In the genomic region with DNA sequence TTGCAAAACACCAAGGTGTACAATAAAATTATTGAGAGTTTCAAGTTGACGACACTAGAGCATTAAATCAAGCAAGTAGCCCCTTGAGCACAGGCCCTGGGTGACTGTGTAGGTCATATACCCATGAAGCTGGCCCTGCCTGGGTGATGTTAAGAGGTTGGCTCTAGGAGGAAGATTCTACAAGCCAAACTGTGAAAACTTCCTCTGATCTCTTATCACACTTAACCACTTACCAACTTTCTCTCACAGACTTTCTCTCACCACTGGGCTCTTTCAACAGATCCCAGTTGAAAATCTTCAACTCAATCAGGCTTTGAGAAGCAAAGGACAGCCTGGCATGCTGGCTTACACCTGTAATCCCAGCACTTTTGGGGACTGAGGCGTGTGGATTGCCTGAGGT, we compare ENCODE assay signal across 23 cellular contexts.
"Had no signal": no experiment of that assay in that cellular context is flagged by ENCODE, and none has a peak within 500 bp of the region (broad histone marks: within the 10 kb centered on the region; RNA-seq: fewer than 3 reads in every experiment).

No MANE protein-coding gene starts in this region.

- H3K4me3 Mint-ChIP-seq: activated naive CD4-positive, alpha-beta T cell treated with anti-CD3 and anti-CD28 coated beads, Interleukin-2, amount 10 ng/mL, durations not matched to agents 7 days and 5 days; activated T-cell treated with anti-CD3 and anti-CD28 coated beads, Interleukin-2, amount 50 U/mL, for 72 hours; dendritic cell treated with granulocyte-macrophage colony-stimulating factor and Interleukin-4, amounts not matched to agents 40 ng/mL and 50 ng/mL, for 4 days; mesothelial cell of epicardium; natural killer cell treated with Interleukin-12 subunit alpha and Interleukin-12 subunit beta and Interleukin-15 and Interleukin-18, amount 100 ng/mL, for 72 hours; WTC11 had no signal

- H3K9me3 Mint-ChIP-seq: activated naive CD4-positive, alpha-beta T cell treated with anti-CD3 and anti-CD28 coated beads, Interleukin-2, amount 10 ng/mL, durations not matched to agents 7 days and 5 days; activated T-cell treated with anti-CD3 and anti-CD28 coated beads, Interleukin-2, amount 50 U/mL, for 72 hours; brain; dendritic cell treated with granulocyte-macrophage colony-stimulating factor and Interleukin-4, amounts not matched to agents 40 ng/mL and 50 ng/mL, for 4 days; mesothelial cell of epicardium; natural killer cell treated with Interleukin-12 subunit alpha and Interleukin-12 subunit beta and Interleukin-15 and Interleukin-18, amount 100 ng/mL, for 72 hours; WTC11 had no signal

- H3K4me1 ChIP-seq: pancreas, psoas muscle, right atrium auricular region, upper lobe of right lung had no signal

- H3K36me3 Mint-ChIP-seq: activated naive CD4-positive, alpha-beta T cell treated with anti-CD3 and anti-CD28 coated beads, Interleukin-2, amount 10 ng/mL, durations not matched to agents 7 days and 5 days; brain; mesothelial cell of epicardium; natural killer cell treated with Interleukin-12 subunit alpha and Interleukin-12 subunit beta and Interleukin-15 and Interleukin-18, amount 100 ng/mL, for 72 hours; WTC11 had no signal

- DNase-seq: activated CD4-positive, alpha-beta T cell treated with anti-CD3 and anti-CD28 coated beads, Interleukin-2, amount 50 U/mL, for 4 hours; activated effector memory CD4-positive, alpha-beta T cell treated with Interleukin-2 at 50 U/mL for 16 hours; activated naive CD4-positive, alpha-beta T cell treated with anti-CD3 and anti-CD28 coated beads, Interleukin-2, amount 10 ng/mL, durations not matched to agents 7 days and 5 days; activated T-cell treated with anti-CD3 and anti-CD28 coated beads, Interleukin-2, amount 50 U/mL, for 72 hours; aorta; effector CD4-positive, alpha-beta T cell; erythroblast; foreskin fibroblast; heart right ventricle; left lung; pancreas; psoas muscle; stimulated activated CD4-positive, alpha-beta T cell treated with anti-CD3 and anti-CD28 coated beads, Interleukin-4, amount 100 ng/mL, for 4 hours; stimulated activated naive CD8-positive, alpha-beta T cell treated with anti-CD3 and anti-CD28 coated beads, Interleukin-15, Interleukin-2, amounts not matched to agents 100 U/mL and 50 U/mL, for 24 hours; SW 1271; upper lobe of right lung had no signal

- H3K4me3 ChIP-seq: heart right ventricle, left lung, lung, pancreas, psoas muscle, right atrium auricular region, upper lobe of right lung had no signal

- H3K27ac Mint-ChIP-seq: activated naive CD4-positive, alpha-beta T cell treated with anti-CD3 and anti-CD28 coated beads, Interleukin-2, amount 10 ng/mL, durations not matched to agents 7 days and 5 days; activated T-cell treated with anti-CD3 and anti-CD28 coated beads, Interleukin-2, amount 50 U/mL, for 72 hours; dendritic cell treated with granulocyte-macrophage colony-stimulating factor and Interleukin-4, amounts not matched to agents 40 ng/mL and 50 ng/mL, for 4 days; mesothelial cell of epicardium; natural killer cell treated with Interleukin-12 subunit alpha and Interleukin-12 subunit beta and Interleukin-15 and Interleukin-18, amount 100 ng/mL, for 72 hours; WTC11 had no signal

- H3K27me3 ChIP-seq: heart right ventricle, left lung, pancreas, right atrium auricular region, upper lobe of right lung had no signal

- H3K36me3 ChIP-seq: heart right ventricle, left lung, pancreas, right atrium auricular region, upper lobe of right lung had no signal

- H3K27ac ChIP-seq: heart right ventricle, left lung, pancreas, psoas muscle, right atrium auricular region, upper lobe of right lung had no signal

- FAIRE-seq: pancreas had no signal

- H3K27me3 Mint-ChIP-seq: activated naive CD4-positive, alpha-beta T cell treated with anti-CD3 and anti-CD28 coated beads, Interleukin-2, amount 10 ng/mL, durations not matched to agents 7 days and 5 days; brain; dendritic cell treated with granulocyte-macrophage colony-stimulating factor and Interleukin-4, amounts not matched to agents 40 ng/mL and 50 ng/mL, for 4 days had no signal

- ATAC-seq: activated T-cell treated with anti-CD3 and anti-CD28 coated beads, Interleukin-2, amount 50 U/mL, for 72 hours; heart right ventricle; left lung; natural killer cell treated with Interleukin-12 subunit alpha and Interleukin-12 subunit beta and Interleukin-15 and Interleukin-18, amount 100 ng/mL, for 72 hours; pancreas; psoas muscle; stimulated activated naive CD8-positive, alpha-beta T cell treated with anti-CD3 and anti-CD28 coated beads, Interleukin-15, Interleukin-2, amounts not matched to agents 100 U/mL and 50 U/mL, for 24 hours; upper lobe of right lung; WTC11 had no signal

- H3K9me3 ChIP-seq: heart right ventricle, left lung, pancreas, psoas muscle, right atrium auricular region, upper lobe of right lung had no signal
